15 cellular contexts compared by ENCODE assay signal in the genomic region with DNA sequence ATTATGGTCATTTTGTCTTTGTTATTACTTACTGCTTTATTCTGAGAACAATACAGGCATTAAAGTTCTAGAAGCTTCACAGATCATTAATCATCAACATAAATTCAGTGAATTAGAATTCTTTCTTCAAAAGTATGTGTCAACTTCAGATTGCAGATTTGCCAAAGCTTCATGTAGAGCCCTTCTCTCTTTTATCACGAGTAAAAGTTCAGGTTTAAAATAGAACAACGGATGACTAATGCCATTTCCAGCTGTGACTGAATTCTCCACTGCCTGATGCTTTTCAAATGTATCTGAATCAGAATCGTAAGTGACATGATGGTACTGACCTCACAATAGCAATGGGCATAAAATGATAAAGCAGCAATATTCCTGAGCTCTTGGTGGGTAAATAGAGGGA.
DNase-seq lines count a peak whose midpoint lies in the region; ATAC-seq and TF ChIP-seq lines count a peak whose summit lies in the region.
"Had no signal": no experiment of that assay in that cellular context is flagged by ENCODE, and none has a peak within 500 bp of the region (broad histone marks: within the 10 kb centered on the region; RNA-seq: fewer than 3 reads in every experiment).

No MANE protein-coding gene starts in this region.

- H3K9me3 ChIP-seq in NT2/D1 (ENCODE audit: insufficient read depth, low read length): no peaks in the 10 kb centered on the region
- H3K9me3 ChIP-seq: body of pancreas, esophagus muscularis mucosa had no signal

- H3K27ac Mint-ChIP-seq in osteocyte (ENCODE audit: unreplicated experiment): peak overlapping the region; percentile 48
- H3K27ac Mint-ChIP-seq in Calu3 (ENCODE audit: unreplicated experiment): no peak overlapping the region
- H3K27ac Mint-ChIP-seq: neural progenitor cell had no signal

- no peaks in the 10 kb centered on the region for H3K36me3 ChIP-seq in NT2/D1 (ENCODE audit: insufficient read depth, insufficient read length, low read length)
- H3K36me3 ChIP-seq: esophagus muscularis mucosa, neural progenitor cell had no signal

- no TSS peak for BruUV-seq in Calu3 (replicated peaks; lab: Mats Ljungman, UMichigan)

- H3K9me3 Mint-ChIP-seq in osteocyte (ENCODE audit: unreplicated experiment) (no peaks in the 10 kb centered on the region), Calu3 (ENCODE audit: low read depth, unreplicated experiment) (no peaks in the 10 kb centered on the region)

- DNase-seq in NT2/D1 (ENCODE audit: low read depth, low spot score) (peak; percentile 13), osteocyte (ENCODE audit: extremely low spot score, unreplicated experiment) (no peak), Calu3 (no peak), NCI-H128 (lab: John Stamatoyannopoulos, UW; ENCODE audit: unreplicated experiment) (no peak)
- DNase-seq in activated CD8-positive, alpha-beta memory T cell treated with anti-CD3 and anti-CD28 coated beads, Interleukin-2, amount 50 U/mL, for 48 hours: no peak
- DNase-seq: body of pancreas; kidney; NCI-H2171 treated with DMSO at 0.1 percent for 48 hours; SIG-M5; stimulated activated naive CD8-positive, alpha-beta T cell treated with anti-CD3 and anti-CD28 coated beads, Interleukin-15, Interleukin-2, amounts not matched to agents 100 U/mL and 50 U/mL, for 24 hours had no signal

- no peaks in the 10 kb centered on the region for H3K36me3 Mint-ChIP-seq in osteocyte (ENCODE audit: unreplicated experiment)
- H3K36me3 Mint-ChIP-seq in Calu3 (ENCODE audit: insufficient read depth, unreplicated experiment): no peaks in the 10 kb centered on the region
- H3K36me3 Mint-ChIP-seq: neural progenitor cell had no signal

- CTCF ChIA-PET in Calu3 (lab: Charles Lee): no interaction called here

- H3K27me3 Mint-ChIP-seq in osteocyte (ENCODE audit: unreplicated experiment) (no peaks in the 10 kb centered on the region), Calu3 (ENCODE audit: unreplicated experiment) (no peaks in the 10 kb centered on the region)

- no peak overlapping the region for H3K4me3 ChIP-seq in NT2/D1 (ENCODE audit: insufficient read length, low read depth)
- H3K4me3 ChIP-seq: body of pancreas, esophagus muscularis mucosa, neural progenitor cell had no signal

- H3K4me1 Mint-ChIP-seq in osteocyte (ENCODE audit: unreplicated experiment) (peaks cover 24% of the 10 kb centered on the region), Calu3 (ENCODE audit: low read depth, unreplicated experiment) (no peaks in the 10 kb centered on the region)

- H3K4me1 ChIP-seq in NT2/D1 (ENCODE audit: insufficient read depth, insufficient read length): no peaks in the 10 kb centered on the region
- H3K4me1 ChIP-seq: body of pancreas, esophagus muscularis mucosa, neural progenitor cell had no signal

- no peaks in the 10 kb centered on the region for H3K27me3 ChIP-seq in NT2/D1 (ENCODE audit: insufficient read depth, insufficient read length)
- H3K27me3 ChIP-seq: body of pancreas, esophagus muscularis mucosa, neural progenitor cell had no signal

- no peak overlapping the region for H3K4me3 Mint-ChIP-seq in osteocyte (ENCODE audit: unreplicated experiment)
- no peak overlapping the region for H3K4me3 Mint-ChIP-seq in Calu3 (ENCODE audit: low read depth, unreplicated experiment)
- H3K4me3 Mint-ChIP-seq: neural progenitor cell had no signal

- TF ChIP-seq CTCF in osteocyte (IDR thresholded peaks at IDR 0.05): no peak
- no peak for TF ChIP-seq CTCF in Calu3 (IDR thresholded peaks at IDR 0.05; ENCODE audit: unreplicated experiment)

- ATAC-seq in GM21529 (IDR thresholded peaks at IDR 0.05; ENCODE audit: unreplicated experiment) (peak; percentile 24), esophagus mucosa (peak; percentile 28), GM21619 (IDR thresholded peaks at IDR 0.05; ENCODE audit: unreplicated experiment) (no peak)
- ATAC-seq: body of pancreas; stimulated activated naive CD8-positive, alpha-beta T cell treated with anti-CD3 and anti-CD28 coated beads, Interleukin-15, Interleukin-2, amounts not matched to agents 100 U/mL and 50 U/mL, for 24 hours had no signal

- intact Hi-C loops in Calu3 (cut with micrococcal nuclease; ENCODE audit: unreplicated experiment): no loop called here

- no peak overlapping the region for H3K9ac ChIP-seq in NT2/D1 (ENCODE audit: insufficient read length, low read depth)
- H3K9ac ChIP-seq: neural progenitor cell had no signal
